In genomic region chr7:20133803-20134202, GRCh38 we compare ENCODE assay signal across 1 cellular context.
TF ChIP-seq lines count a peak whose summit lies in the region.

No MANE protein-coding gene starts in this region.

TF ChIP-seq in WTC11, 78 proteins besides CTCF, POLR2A, EP300 and RAD21 (continued from another document):
- no peak for TF ChIP-seq PREB (CRISPR knock-in tag; IDR thresholded peaks at IDR 0.05; ENCODE audit: borderline replicate concordance)
